1 cellular context compared by ENCODE assay signal in genomic region chr6:117653949-117654348, GRCh38.
TF ChIP-seq lines count a peak whose summit lies in the region.

No MANE protein-coding gene starts in this region.

TF ChIP-seq in K562, 482 proteins besides CTCF, POLR2A, EP300 and RAD21 (continued from another document):
- TF ChIP-seq SREBF2 (CRISPR knock-in tag; IDR thresholded peaks at IDR 0.05), result no peak
- no peak for TF ChIP-seq PHF8 (IDR thresholded peaks at IDR 0.05; ENCODE audit: borderline replicate concordance, low read length)
- no peak for TF ChIP-seq SP1 (CRISPR knock-in tag; IDR thresholded peaks at IDR 0.05)
- no peak for TF ChIP-seq HDAC2 (IDR thresholded peaks at IDR 0.05)
- TF ChIP-seq ZNF740 (CRISPR knock-in tag; IDR thresholded peaks at IDR 0.05), result no peak
- TF ChIP-seq ZNF740 (tag; IDR thresholded peaks at IDR 0.05), result no peak
- TF ChIP-seq NFRKB (IDR thresholded peaks at IDR 0.05; ENCODE audit: low read depth), result no peak
- TF ChIP-seq ZBED1 (IDR thresholded peaks at IDR 0.05), result no peak
- TF ChIP-seq ZFPM2 (CRISPR knock-in tag; IDR thresholded peaks at IDR 0.05), result no peak
